In the genomic region with DNA sequence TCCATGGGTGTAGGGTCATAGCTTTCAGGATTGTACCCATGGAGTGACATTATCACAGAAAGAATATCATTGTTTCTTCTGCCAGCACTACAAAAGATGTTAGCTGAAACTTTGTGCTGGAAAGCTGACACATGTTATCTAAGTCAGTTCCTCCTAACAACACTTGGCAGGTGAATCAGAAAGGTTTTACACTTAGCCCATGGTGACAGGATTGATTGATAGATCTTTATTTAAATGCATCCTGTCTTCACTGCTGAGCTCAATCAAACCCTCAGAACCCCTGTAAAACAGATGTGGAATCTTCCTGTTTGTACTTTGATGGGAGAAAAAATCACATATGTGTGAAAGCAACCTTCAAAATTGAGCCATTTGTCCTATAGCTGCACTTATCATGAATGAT, we compare ENCODE assay signal across 25 cellular contexts.
"Had no signal": no experiment of that assay in that cellular context is flagged by ENCODE, and none has a peak within 500 bp of the region (broad histone marks: within the 10 kb centered on the region; RNA-seq: fewer than 3 reads in every experiment).

No MANE protein-coding gene starts in this region.

- ATAC-seq: effector memory CD8-positive, alpha-beta T cell; esophagus mucosa; foreskin keratinocyte; gastrocnemius medialis; gastroesophageal sphincter; heart left ventricle; heart right ventricle had no signal

- DNase-seq: colonic mucosa; cortex of kidney; dermis blood vessel endothelial cell; dorsolateral prefrontal cortex; effector CD4-positive, alpha-beta T cell; effector CD8-positive, alpha-beta T cell; effector memory CD4-positive, alpha-beta T cell; effector memory CD8-positive, alpha-beta T cell; endodermal cell; erythroblast; esophagus squamous epithelium; foreskin fibroblast; foreskin keratinocyte; foreskin melanocyte; gastrocnemius medialis; glutamatergic neuron; head of caudate nucleus; heart left ventricle; heart right ventricle had no signal

- H3K27ac Mint-ChIP-seq: dendritic cell treated with granulocyte-macrophage colony-stimulating factor and Interleukin-4, amounts not matched to agents 40 ng/mL and 50 ng/mL, for 4 days; effector memory CD8-positive, alpha-beta T cell; endodermal cell had no signal

- H3K27me3 ChIP-seq: colonic mucosa, esophagus muscularis mucosa, esophagus squamous epithelium, foreskin keratinocyte, gastrocnemius medialis, gastroesophageal sphincter, heart left ventricle, heart right ventricle had no signal

- H3K27ac ChIP-seq: colonic mucosa, coronary artery, dorsolateral prefrontal cortex, epithelial cell of prostate, esophagus muscularis mucosa, esophagus squamous epithelium, foreskin keratinocyte, gastrocnemius medialis, gastroesophageal sphincter, heart left ventricle, heart right ventricle had no signal

- H3K4me3 ChIP-seq: colonic mucosa, coronary artery, dorsolateral prefrontal cortex, esophagus muscularis mucosa, esophagus squamous epithelium, gastrocnemius medialis, gastroesophageal sphincter, heart left ventricle, heart right ventricle had no signal

- H3K4me1 ChIP-seq: colonic mucosa, esophagus muscularis mucosa, esophagus squamous epithelium, foreskin keratinocyte, gastrocnemius medialis, gastroesophageal sphincter, heart left ventricle, heart right ventricle had no signal

- H3K4me3 Mint-ChIP-seq: dendritic cell treated with granulocyte-macrophage colony-stimulating factor and Interleukin-4, amounts not matched to agents 40 ng/mL and 50 ng/mL, for 4 days; effector memory CD8-positive, alpha-beta T cell; endodermal cell had no signal

- H3K9me3 Mint-ChIP-seq: dendritic cell treated with granulocyte-macrophage colony-stimulating factor and Interleukin-4, amounts not matched to agents 40 ng/mL and 50 ng/mL, for 4 days; endodermal cell had no signal

- H3K9me3 ChIP-seq: colonic mucosa, esophagus muscularis mucosa, esophagus squamous epithelium, gastrocnemius medialis, gastroesophageal sphincter, heart left ventricle had no signal

- H3K27me3 Mint-ChIP-seq: dendritic cell treated with granulocyte-macrophage colony-stimulating factor and Interleukin-4, amounts not matched to agents 40 ng/mL and 50 ng/mL, for 4 days; effector memory CD8-positive, alpha-beta T cell had no signal

- H3K36me3 ChIP-seq: colonic mucosa, esophagus muscularis mucosa, esophagus squamous epithelium, gastrocnemius medialis, gastroesophageal sphincter, heart left ventricle, heart right ventricle had no signal
